1 cellular context compared by ENCODE assay signal in genomic region chr19:32555786-32556185, GRCh38.
TF ChIP-seq lines count a peak whose summit lies in the region.

No MANE protein-coding gene starts in this region.

TF ChIP-seq in K562, 482 proteins besides CTCF, POLR2A, EP300 and RAD21 (continued from another document):
- TF ChIP-seq BCLAF1 (IDR thresholded peaks at IDR 0.05; ENCODE audit: borderline replicate concordance in 1 of 2, control insufficient read depth in 1 of 2, low read depth in 2 of 2, low read length in 1 of 2) (no peak), ZNF12 (CRISPR knock-in tag; IDR thresholded peaks at IDR 0.05) (no peak)
